9 cellular contexts compared by ENCODE assay signal in genomic region chr14:87286826-87287225, GRCh38.
"Had no signal": no experiment of that assay in that cellular context is flagged by ENCODE, and none has a peak within 500 bp of the region (broad histone marks: within the 10 kb centered on the region; RNA-seq: fewer than 3 reads in every experiment).

No MANE protein-coding gene starts in this region.

- H3K36me3 Mint-ChIP-seq: IgD-negative memory B cell had no signal

- H3K4me3 Mint-ChIP-seq: HFFc6, IgD-negative memory B cell had no signal

- H2AFZ ChIP-seq: GM23248 had no signal

- H3K27me3 Mint-ChIP-seq: IgD-negative memory B cell had no signal

- H3K4me3 ChIP-seq: GM23248, HAP-1 had no signal

- ATAC-seq: HCT116, HepG2 had no signal

- H3K9ac ChIP-seq: GM23248 had no signal

- DNase-seq: GM23248, GOT3, H7, HFFc6 had no signal

- H3K36me3 ChIP-seq: HAP-1 had no signal

- H3K4me1 ChIP-seq: HAP-1 had no signal

- H3K4me1 Mint-ChIP-seq: IgD-negative memory B cell had no signal

- H3K27ac ChIP-seq: GM23248, HL-60 had no signal

- FAIRE-seq: HepG2 had no signal

- H3K9me3 ChIP-seq: HAP-1 had no signal
